ENCODE assay signal across 10 cellular contexts in genomic region chr7:123839106-123839505, GRCh38. TPM values are rescaled to one million over a fixed set of nuclear protein-coding genes. Genes with fewer than 3 reads are reported as not detected.
"Had no signal": no experiment of that assay in that cellular context is flagged by ENCODE, and none has a peak within 500 bp of the region (broad histone marks: within the 10 kb centered on the region; RNA-seq: fewer than 3 reads in every experiment).

No MANE protein-coding gene starts in this region.

RNA-seq across cellular contexts. Expression of gene HYAL4, which starts 5.9 kb away (rescaled TPM):
- total RNA-seq: OCI-LY7, PC-9, Right ventricle myocardium inferior, Right ventricle myocardium superior, RPMI7951, SJCRH30, SJSA1, SK-MEL-5, T-cell had no signal
- polyA plus RNA-seq: SK-N-SH had no signal
